In genomic region chr14:55936691-55937090, GRCh38 we compare ENCODE assay signal across 24 cellular contexts.
A peak's percentile ranks its signal among the peaks of the same experiment; 100 is the strongest.
DNase-seq lines count a peak whose midpoint lies in the region; ATAC-seq and TF ChIP-seq lines count a peak whose summit lies in the region.
"Had no signal": no experiment of that assay in that cellular context is flagged by ENCODE, and none has a peak within 500 bp of the region (broad histone marks: within the 10 kb centered on the region; RNA-seq: fewer than 3 reads in every experiment).

No MANE protein-coding gene starts in this region.

- H3K4me1 Mint-ChIP-seq in Caco-2 (ENCODE audit: low read depth, unreplicated experiment): peaks cover 6% of the 10 kb centered on the region
- peaks cover 10% of the 10 kb centered on the region for H3K4me1 Mint-ChIP-seq in endodermal cell
- H3K4me1 Mint-ChIP-seq: CD4-positive, alpha-beta memory T cell had no signal

- H3K27ac Mint-ChIP-seq in Caco-2 (ENCODE audit: unreplicated experiment) (no peak overlapping the region), endodermal cell (no peak overlapping the region)
- H3K27ac Mint-ChIP-seq: CD4-positive, alpha-beta memory T cell; HFFc6 had no signal

- intact Hi-C loops in Caco-2 (cut with micrococcal nuclease; ENCODE audit: unreplicated experiment): no loop called here
- intact Hi-C loops in left cardiac atrium (cut with DNase I): no loop called here

- no peak overlapping the region for H2AFZ ChIP-seq in trophoblast cell (ENCODE audit: insufficient read depth, low read length, poor library complexity)

- H2BK120ac ChIP-seq in trophoblast cell (ENCODE audit: insufficient read depth, low read length, poor library complexity): no peak overlapping the region

- H3K18ac ChIP-seq in trophoblast cell (ENCODE audit: low read length): no peak overlapping the region

- no peak overlapping the region for H3K4ac ChIP-seq in trophoblast cell (ENCODE audit: low read depth, low read length)

- no peak overlapping the region for H3K4me3 ChIP-seq in Caco-2 (ENCODE audit: low read depth, low read length)
- no peak overlapping the region for H3K4me3 ChIP-seq in NT2/D1 (ENCODE audit: insufficient read length, low read depth)
- no peak overlapping the region for H3K4me3 ChIP-seq in endodermal cell (ENCODE audit: low read length)
- no peak overlapping the region for H3K4me3 ChIP-seq in trophoblast cell (ENCODE audit: low read depth, low read length)
- H3K4me3 ChIP-seq: BLaER1 treated with 17β-estradiol and CSF1 and Interleukin-3, amounts not matched to agents 10 nM and 100 nM; SJSA1 had no signal

- H4K12ac ChIP-seq in trophoblast cell (ENCODE audit: low read depth, low read length): no peak overlapping the region

- no peaks in the 10 kb centered on the region for H3K27me3 Mint-ChIP-seq in Caco-2 (ENCODE audit: insufficient read depth, unreplicated experiment)
- H3K27me3 Mint-ChIP-seq in endodermal cell (ENCODE audit: insufficient read depth): no peaks in the 10 kb centered on the region

- no peaks in the 10 kb centered on the region for H3K9me3 ChIP-seq in Caco-2
- peaks cover 26% of the 10 kb centered on the region for H3K9me3 ChIP-seq in NT2/D1 (ENCODE audit: insufficient read depth, low read length)
- H3K9me3 ChIP-seq in endodermal cell (ENCODE audit: control insufficient read depth, low read length): peaks cover 48% of the 10 kb centered on the region
- H3K9me3 ChIP-seq in trophoblast cell (ENCODE audit: insufficient read depth, low read depth, low read length): peaks cover 4% of the 10 kb centered on the region
- H3K9me3 ChIP-seq: SJSA1 had no signal

- H3K9me3 Mint-ChIP-seq in Caco-2 (ENCODE audit: unreplicated experiment) (peaks cover 8% of the 10 kb centered on the region), endodermal cell (peaks cover 45% of the 10 kb centered on the region)

- POLR2A ChIA-PET in Caco-2 (lab: Charles Lee): no interaction called here

- ATAC-seq in left cardiac atrium (no peak), GM18511 (IDR thresholded peaks at IDR 0.05; ENCODE audit: unreplicated experiment) (no peak), HG02763 (IDR thresholded peaks at IDR 0.05; ENCODE audit: unreplicated experiment) (no peak)
- ATAC-seq: HepG2, Right ventricle myocardium inferior had no signal

- no peaks in the 10 kb centered on the region for H3K79me1 ChIP-seq in trophoblast cell (ENCODE audit: low read length)

- H3K4me1 ChIP-seq in Caco-2 (peaks cover 8% of the 10 kb centered on the region), NT2/D1 (ENCODE audit: insufficient read depth, insufficient read length) (no peaks in the 10 kb centered on the region), endodermal cell (ENCODE audit: control insufficient read depth, insufficient read depth, low read length) (no peaks in the 10 kb centered on the region), trophoblast cell (ENCODE audit: control insufficient read depth in 1 of 2, insufficient read depth in 2 of 2, low read length in 2 of 2) (no peaks in the 10 kb centered on the region)
- H3K4me1 ChIP-seq: SJSA1 had no signal

- no TSS peak for BruUV-seq in Caco-2 (replicated peaks; lab: Mats Ljungman, UMichigan)

- no peak overlapping the region for H3K4me2 ChIP-seq in trophoblast cell (ENCODE audit: low read length)
- H3K4me2 ChIP-seq: BLaER1 treated with 17β-estradiol and CSF1 and Interleukin-3, amounts not matched to agents 10 nM and 100 nM had no signal

- 75 to 88% methylated on average over 2 to 3 of the region's 3 CpGs for WGBS in endodermal cell (ENCODE audit: insufficient coverage in 1 of 2, insufficient read length in 1 of 2), 2 experiments
- no CpG with 5 or more reads among the region's 3 CpGs for WGBS in trophoblast cell (ENCODE audit: extremely low coverage, insufficient coverage, insufficient read length)

- H3K4me3 Mint-ChIP-seq in Caco-2 (ENCODE audit: unreplicated experiment) (no peak overlapping the region), endodermal cell (no peak overlapping the region)
- H3K4me3 Mint-ChIP-seq: CD4-positive, alpha-beta memory T cell; HFFc6 had no signal

- H2BK12ac ChIP-seq in trophoblast cell (ENCODE audit: low read length): no peak overlapping the region

- H3K23ac ChIP-seq in trophoblast cell (ENCODE audit: low read length): no peak overlapping the region

- CTCF ChIA-PET in Caco-2 (lab: Charles Lee): interaction anchor here (0.7 kb wide), 2 partner anchors 12 to 287 kb away, joined by 3 to 5 read pairs; no protein-coding TSS in a partner anchor

- no peaks in the 10 kb centered on the region for H3K79me2 ChIP-seq in trophoblast cell (ENCODE audit: control insufficient read depth, insufficient read depth, low read length, poor library complexity)

- H3K14ac ChIP-seq in trophoblast cell (ENCODE audit: low read length): no peak overlapping the region

- TF ChIP-seq CTCF in Caco-2 (IDR thresholded peaks at IDR 0.05; ENCODE audit: insufficient read depth in 1 of 2, low read depth in 1 of 2, low read length in 1 of 2, severe bottlenecking in 1 of 2, unreplicated experiment in 1 of 2) (no peak), endodermal cell (conservative IDR thresholded peaks at IDR 0.05) (no peak)

- H3K36me3 Mint-ChIP-seq in Caco-2 (ENCODE audit: insufficient read depth, unreplicated experiment) (no peaks in the 10 kb centered on the region), endodermal cell (ENCODE audit: low read depth) (no peaks in the 10 kb centered on the region)
- H3K36me3 Mint-ChIP-seq: CD4-positive, alpha-beta memory T cell had no signal

- no peak overlapping the region for H3K27ac ChIP-seq in endodermal cell (ENCODE audit: low read depth, low read length)
- H3K27ac ChIP-seq in trophoblast cell (ENCODE audit: low read depth, low read length): no peak overlapping the region
- H3K27ac ChIP-seq: 22Rv1; BLaER1 treated with 17β-estradiol and CSF1 and Interleukin-3, amounts not matched to agents 10 nM and 100 nM; SJSA1 had no signal

- no peak overlapping the region for H2BK5ac ChIP-seq in trophoblast cell (ENCODE audit: low read depth, low read length, poor library complexity)

- H3K9ac ChIP-seq in NT2/D1 (ENCODE audit: insufficient read length, low read depth) (no peak overlapping the region), endodermal cell (ENCODE audit: extremely low read depth, low read length, poor library complexity, severe bottlenecking) (no peak overlapping the region), trophoblast cell (ENCODE audit: low read length) (no peak overlapping the region)
- H3K9ac ChIP-seq: BLaER1 treated with 17β-estradiol and CSF1 and Interleukin-3, amounts not matched to agents 10 nM and 100 nM had no signal

- H4K91ac ChIP-seq in trophoblast cell (ENCODE audit: low read depth, low read length): no peak overlapping the region

- H3K36me3 ChIP-seq in Caco-2 (ENCODE audit: control insufficient read depth, insufficient read depth, low read length) (no peaks in the 10 kb centered on the region), NT2/D1 (ENCODE audit: insufficient read depth, insufficient read length, low read length) (no peaks in the 10 kb centered on the region), endodermal cell (ENCODE audit: control insufficient read depth, insufficient read depth, low read length) (no peaks in the 10 kb centered on the region), trophoblast cell (ENCODE audit: control insufficient read depth in 1 of 2, insufficient read depth in 2 of 2, low read length in 2 of 2) (no peaks in the 10 kb centered on the region)
- H3K36me3 ChIP-seq: SJSA1 had no signal

- DNase-seq in Caco-2 (peak; percentile 51 to 60), NT2/D1 (ENCODE audit: low read depth, low spot score) (peak; percentile 44), endodermal cell (peak; percentile 66), trophoblast cell (peak; percentile 29 to 38), HuH-7 (ENCODE audit: low spot score) (no peak), left cardiac atrium (no peak)
- DNase-seq: ACHN; CD4-positive, alpha-beta memory T cell; DND-41; HFFc6; KG1; NCI-H1092; NCI-H146; NCI-H2029 treated with DMSO at 0.1 percent for 48 hours; NCI-H345; NCI-H526; OCI-M1 had no signal

- H3K27me3 ChIP-seq in Caco-2 (replicated peaks; ENCODE audit: control insufficient read depth, insufficient read depth, low read length) (no peaks in the 10 kb centered on the region), NT2/D1 (ENCODE audit: insufficient read depth, insufficient read length) (no peaks in the 10 kb centered on the region), endodermal cell (ENCODE audit: control insufficient read depth, insufficient read depth, low read length, poor library complexity, severe bottlenecking) (no peaks in the 10 kb centered on the region), trophoblast cell (ENCODE audit: insufficient read depth, low read length) (no peaks in the 10 kb centered on the region)
- H3K27me3 ChIP-seq: BLaER1 treated with 17β-estradiol and CSF1 and Interleukin-3, amounts not matched to agents 10 nM and 100 nM; SJSA1 had no signal

- no peak overlapping the region for H4K8ac ChIP-seq in trophoblast cell (ENCODE audit: low read depth, low read length)

- H2AK5ac ChIP-seq in trophoblast cell (ENCODE audit: low read length): no peak overlapping the region

Comparison
In these comparisons a context has a peak if more than half of its experiments do, and no peak if none do; other contexts are left out.
1. DNase-seq: peak in Caco-2 (2 of 2), NT2/D1 (single experiment), endodermal cell (single experiment) and trophoblast cell (2 of 2); none in HuH-7 (single experiment) and left cardiac atrium (single experiment).